In genomic region chr1:29687601-29688244, GRCh38 we compare ENCODE assay signal across 19 cellular contexts.
DNase-seq lines count a peak whose midpoint lies in the region; ATAC-seq lines count a peak whose summit lies in the region.
"Had no signal": no experiment of that assay in that cellular context is flagged by ENCODE, and none has a peak within 500 bp of the region (broad histone marks: within the 10 kb centered on the region; RNA-seq: fewer than 3 reads in every experiment).

No MANE protein-coding gene starts in this region.

- no peaks in the 10 kb centered on the region for H3K36me3 ChIP-seq in ACC112 (ENCODE audit: insufficient read depth, low read length)
- no peaks in the 10 kb centered on the region for H3K36me3 ChIP-seq in BLaER1 treated with 17β-estradiol and CSF1 and Interleukin-3, amounts not matched to agents 10 nM and 100 nM
- H3K36me3 ChIP-seq: left lung, prostate gland, stomach, uterus had no signal

- H3K4me3 Mint-ChIP-seq in activated T-helper 2 cell treated with anti-CD3 and anti-CD28 coated beads, Interferon-gamma antibody, Interleukin-2, Interleukin-4, amounts not matched to agents 10 μg/mL and 5 μg/mL and 100 μg/mL, durations not matched to agents 14 hours and 24 hours and 36 hours (ENCODE audit: low read depth) = no peak overlapping the region
- H3K4me3 Mint-ChIP-seq: B cell had no signal

- H3K79me2 ChIP-seq in ACC112 (ENCODE audit: control insufficient read depth, insufficient read depth, low read length, unreplicated experiment) = no peaks in the 10 kb centered on the region

- intact Hi-C loops in activated T-helper 2 cell treated with anti-CD3 and anti-CD28 coated beads, Interferon-gamma antibody, Interleukin-2, Interleukin-4, amounts not matched to agents 10 μg/mL and 5 μg/mL and 100 μg/mL, durations not matched to agents 14 hours and 24 hours and 36 hours (cut with micrococcal nuclease) = loop anchor here (1.0 kb wide), 1 partner anchor 25 kb away; no protein-coding TSS in a partner anchor
- intact Hi-C loops in left ventricle myocardium superior (cut with micrococcal nuclease) = no loop called here

- 0 out of 22 replicates have a peak, but pooled peaks cover 0 to 2% (median 0%) of the 10 kb centered on the region in 11 experiments for H4K20me1 ChIP-seq in BLaER1 treated with 17β-estradiol and CSF1 and Interleukin-3, amounts not matched to agents 10 nM and 100 nM

- H3K4me2 ChIP-seq in BLaER1 treated with 17β-estradiol and CSF1 and Interleukin-3, amounts not matched to agents 10 nM and 100 nM = peak overlapping the region; percentile 73 to 96 (median 88); a peak in 21 of 22 replicates

- no peak overlapping the region; the same call in 1 of the 2 replicates for H3K4me3 ChIP-seq in ACC112 (ENCODE audit: low read depth, low read length)
- no peak overlapping the region for H3K4me3 ChIP-seq in BLaER1 treated with 17β-estradiol and CSF1 and Interleukin-3, amounts not matched to agents 10 nM and 100 nM
- H3K4me3 ChIP-seq: left lung, prostate gland, stomach, uterus had no signal

- peaks cover 15% of the 10 kb centered on the region for H3K4me1 ChIP-seq in ACC112 (ENCODE audit: control insufficient read depth, insufficient read depth, low read length, unreplicated experiment)
- H3K4me1 ChIP-seq in BLaER1 treated with 17β-estradiol and CSF1 and Interleukin-3, amounts not matched to agents 10 nM and 100 nM = peaks cover 51 to 74% (median 70%) of the 10 kb centered on the region in 10 experiments
- H3K4me1 ChIP-seq: left lung, prostate gland, uterus had no signal

- H3K4me1 Mint-ChIP-seq in activated T-helper 2 cell treated with anti-CD3 and anti-CD28 coated beads, Interferon-gamma antibody, Interleukin-2, Interleukin-4, amounts not matched to agents 10 μg/mL and 5 μg/mL and 100 μg/mL, durations not matched to agents 14 hours and 24 hours and 36 hours (ENCODE audit: low read depth) = peaks cover 22% of the 10 kb centered on the region

- H2AFZ ChIP-seq in ACC112 (ENCODE audit: low read length, unreplicated experiment) = peak overlapping the region; percentile 84

- no peaks in the 10 kb centered on the region for H3K27me3 ChIP-seq in ACC112 (ENCODE audit: insufficient read depth, low read length)
- H3K27me3 ChIP-seq in BLaER1 treated with 17β-estradiol and CSF1 and Interleukin-3, amounts not matched to agents 10 nM and 100 nM = peaks cover 0 to 3% (median 0%) of the 10 kb centered on the region in 11 experiments; a peak in 1 of 22 replicates
- H3K27me3 ChIP-seq: uterus had no signal

- 0 out of 22 replicates have a peak, but pooled peaks cover 0 to under 1% (median 0%) of the 10 kb centered on the region in 11 experiments for H3K9me3 ChIP-seq in BLaER1 treated with 17β-estradiol and CSF1 and Interleukin-3, amounts not matched to agents 10 nM and 100 nM (replicated peaks in 1 of 11)
- H3K9me3 ChIP-seq: left lung, prostate gland, uterus had no signal

- no peak for ATAC-seq in left ventricle myocardium superior

- peak overlapping the region in 3 of 11 experiments; percentile 50 to 63 (median 56); a peak in 3 of 22 replicates for H3K9ac ChIP-seq in BLaER1 treated with 17β-estradiol and CSF1 and Interleukin-3, amounts not matched to agents 10 nM and 100 nM

- no peak for DNase-seq in activated T-helper 2 cell treated with anti-CD3 and anti-CD28 coated beads, Interferon-gamma antibody, Interleukin-2, Interleukin-4, amounts not matched to agents 10 μg/mL and 5 μg/mL and 100 μg/mL, durations not matched to agents 14 hours and 24 hours and 36 hours (ENCODE audit: low spot score)
- DNase-seq in iris pigment epithelial cell (ENCODE audit: low read depth) (peak; percentile 22), DMS 273 (lab: John Stamatoyannopoulos, UW; ENCODE audit: unreplicated experiment) (no peak), NK-92 (lab: John Stamatoyannopoulos, UW; ENCODE audit: unreplicated experiment) (no peak), left ventricle myocardium superior (no peak)
- DNase-seq in activated CD4-positive, CD25-positive, alpha-beta regulatory T cell (lab: John Stamatoyannopoulos, UW) = no peak
- DNase-seq: activated naive CD4-positive, alpha-beta T cell treated with anti-CD3 and anti-CD28 coated beads, Interleukin-2, amount 50 U/mL, for 16 hours; DMS53; effector CD4-positive, alpha-beta T cell; left lung; NCI-H1417; NCI-H345; SIG-M5; stomach; uterus had no signal

- H3K36me3 Mint-ChIP-seq in activated T-helper 2 cell treated with anti-CD3 and anti-CD28 coated beads, Interferon-gamma antibody, Interleukin-2, Interleukin-4, amounts not matched to agents 10 μg/mL and 5 μg/mL and 100 μg/mL, durations not matched to agents 14 hours and 24 hours and 36 hours (ENCODE audit: low read depth) = no peaks in the 10 kb centered on the region

- no peaks in the 10 kb centered on the region for H3K9me3 Mint-ChIP-seq in activated T-helper 2 cell treated with anti-CD3 and anti-CD28 coated beads, Interferon-gamma antibody, Interleukin-2, Interleukin-4, amounts not matched to agents 10 μg/mL and 5 μg/mL and 100 μg/mL, durations not matched to agents 14 hours and 24 hours and 36 hours

- peak overlapping the region; percentile 70 for H3K27ac ChIP-seq in ACC112 (ENCODE audit: low read depth, low read length)
- peak overlapping the region in 8 of 11 experiments; percentile 65 to 82 (median 76); a peak in 12 of 22 replicates for H3K27ac ChIP-seq in BLaER1 treated with 17β-estradiol and CSF1 and Interleukin-3, amounts not matched to agents 10 nM and 100 nM
- H3K27ac ChIP-seq: left lung, prostate gland, uterus had no signal

- peak overlapping the region; percentile 60 for H3K27ac Mint-ChIP-seq in activated T-helper 2 cell treated with anti-CD3 and anti-CD28 coated beads, Interferon-gamma antibody, Interleukin-2, Interleukin-4, amounts not matched to agents 10 μg/mL and 5 μg/mL and 100 μg/mL, durations not matched to agents 14 hours and 24 hours and 36 hours
- H3K27ac Mint-ChIP-seq: B cell had no signal

- peaks cover 16% of the 10 kb centered on the region for H3K27me3 Mint-ChIP-seq in activated T-helper 2 cell treated with anti-CD3 and anti-CD28 coated beads, Interferon-gamma antibody, Interleukin-2, Interleukin-4, amounts not matched to agents 10 μg/mL and 5 μg/mL and 100 μg/mL, durations not matched to agents 14 hours and 24 hours and 36 hours (ENCODE audit: low read depth)
